16 cellular contexts compared by ENCODE assay signal in genomic region chr3:5221701-5222100, GRCh38.
"Had no signal": no experiment of that assay in that cellular context is flagged by ENCODE, and none has a peak within 500 bp of the region (broad histone marks: within the 10 kb centered on the region; RNA-seq: fewer than 3 reads in every experiment).

No MANE protein-coding gene starts in this region.

- H3K4me2 ChIP-seq: SK-N-SH, smooth muscle cell had no signal

- H3K4me3 ChIP-seq: coronary artery, smooth muscle cell, suprapubic skin had no signal

- H3K4me1 ChIP-seq: suprapubic skin had no signal

- H3K36me3 Mint-ChIP-seq: natural killer cell had no signal

- H3K9ac ChIP-seq: SK-N-SH had no signal

- H3K4me3 Mint-ChIP-seq: activated CD4-positive, alpha-beta T cell treated with anti-CD3 and anti-CD28 coated beads, Interleukin-2, amount 10 ng/mL, durations not matched to agents 7 days and 5 days; natural killer cell; type B pancreatic cell had no signal

- ATAC-seq: natural killer cell, right cardiac atrium had no signal

- H3K9me3 Mint-ChIP-seq: activated CD4-positive, alpha-beta T cell treated with anti-CD3 and anti-CD28 coated beads, Interleukin-2, amount 10 ng/mL, durations not matched to agents 7 days and 5 days; natural killer cell; type B pancreatic cell had no signal

- H3K27ac ChIP-seq: coronary artery, suprapubic skin had no signal

- H3K27ac Mint-ChIP-seq: activated CD4-positive, alpha-beta T cell treated with anti-CD3 and anti-CD28 coated beads, Interleukin-2, amount 10 ng/mL, durations not matched to agents 7 days and 5 days; type B pancreatic cell had no signal

- H3K27me3 ChIP-seq: suprapubic skin had no signal

- H3K9me3 ChIP-seq: SK-N-SH, suprapubic skin had no signal

- H3K27me3 Mint-ChIP-seq: activated CD4-positive, alpha-beta T cell treated with anti-CD3 and anti-CD28 coated beads, Interleukin-2, amount 10 ng/mL, durations not matched to agents 7 days and 5 days; type B pancreatic cell had no signal

- DNase-seq: activated CD4-positive, alpha-beta T cell treated with anti-CD3 and anti-CD28 coated beads, Interleukin-2, amount 10 ng/mL, durations not matched to agents 7 days and 5 days; activated CD4-positive, CD25-positive, alpha-beta regulatory T cell; activated gamma-delta T cell; caudate nucleus; effector memory CD4-positive, alpha-beta T cell; kidney; midbrain; natural killer cell; nucleus accumbens; right cardiac atrium; SK-N-SH; T-helper 1 cell had no signal
